Comparison of ENCODE assay signal across 10 cellular contexts in the genomic region with DNA sequence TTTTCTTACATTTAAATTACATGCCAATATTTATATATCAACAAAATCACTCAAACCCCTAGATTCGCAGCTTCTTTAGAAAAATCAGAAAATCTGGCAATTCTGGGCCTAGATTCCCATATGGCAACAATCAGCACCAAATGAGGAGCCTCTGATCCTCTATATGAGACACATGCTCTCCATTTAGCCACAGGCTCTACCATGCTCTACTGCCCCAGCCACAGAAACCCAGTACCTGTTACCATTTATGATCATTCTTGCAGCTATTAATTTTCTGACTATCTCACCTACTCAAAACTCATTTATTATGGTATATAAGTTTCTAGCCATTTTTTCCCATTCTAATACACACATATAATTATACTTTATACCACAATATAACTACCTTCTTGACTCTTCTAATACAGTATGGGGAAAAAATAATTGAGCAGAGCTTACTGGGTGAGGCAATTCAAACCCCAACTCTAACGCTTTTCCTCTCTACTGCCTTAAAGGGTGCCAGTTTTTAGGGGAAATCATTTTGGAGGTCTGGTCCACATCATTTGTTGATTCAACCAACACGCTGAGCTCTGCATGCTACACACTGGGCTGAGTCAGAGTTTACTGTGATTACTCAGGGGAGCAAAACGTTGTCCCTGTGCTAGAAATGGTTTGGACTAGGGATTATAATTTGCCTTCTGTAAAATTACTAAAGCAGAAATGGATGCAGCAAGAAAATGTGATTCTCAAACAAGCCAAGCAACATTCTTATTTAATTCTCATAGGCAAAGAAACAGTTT. TPM values are rescaled to one million over a fixed set of nuclear protein-coding genes. Genes with fewer than 3 reads are reported as not detected.
A peak's percentile ranks its signal among the peaks of the same experiment; 100 is the strongest.
DNase-seq lines count a peak whose midpoint lies in the region; ATAC-seq and TF ChIP-seq lines count a peak whose summit lies in the region.
"Had no signal": no experiment of that assay in that cellular context is flagged by ENCODE, and none has a peak within 500 bp of the region (broad histone marks: within the 10 kb centered on the region; RNA-seq: fewer than 3 reads in every experiment).

No MANE protein-coding gene starts in this region.

- intact Hi-C loops in Right ventricle myocardium inferior (cut with DNase I): no loop called here
- intact Hi-C loops in cardiac septum (cut with DNase I): loop anchor here (5.0 kb wide), 1 partner anchor 53 kb away; no protein-coding TSS in a partner anchor
- intact Hi-C loops in lower lobe of right lung (cut with DNase I): no loop called here

- H3K9me3 ChIP-seq in lower lobe of right lung: no peaks in the 10 kb centered on the region

- H3K27ac ChIP-seq in lower lobe of right lung: peak overlapping the region; percentile 67

- TF ChIP-seq CTCF in cardiac fibroblast (IDR thresholded peaks at IDR 0.05; ENCODE audit: low read depth, low read length) (no peak), lower lobe of right lung (IDR thresholded peaks at IDR 0.05) (no peak)

- H3K36me3 ChIP-seq in lower lobe of right lung: no peaks in the 10 kb centered on the region

- DNase-seq in Right ventricle myocardium inferior (ENCODE audit: missing footprints): no peak
- DNase-seq in cardiac septum (ENCODE audit: low spot score): no peak
- DNase-seq in cardiac fibroblast (ENCODE audit: low read depth in 2 of 2): peak; percentile 63 to 79
- DNase-seq in lower lobe of right lung: no peak
- no peak for DNase-seq in GM19238 (ENCODE audit: insufficient read length, low spot score)
- no peak for DNase-seq in activated effector memory CD4-positive, alpha-beta T cell treated with anti-CD3 and anti-CD28 coated beads, Interleukin-2, amount 50 U/mL, for 16 hours
- no peak for DNase-seq in activated CD4-positive, CD25-positive, alpha-beta regulatory T cell treated with anti-CD3 and anti-CD28 coated beads, Interleukin-2, amount 50 U/mL, for 72 hours
- DNase-seq: 8988T, erythroblast had no signal

- no peaks in the 10 kb centered on the region for H3K27me3 ChIP-seq in lower lobe of right lung (ENCODE audit: low read depth)

- peaks cover 82% of the 10 kb centered on the region for H3K4me1 ChIP-seq in lower lobe of right lung

- ATAC-seq in Right ventricle myocardium inferior (peak; percentile 49), lower lobe of right lung (peak in 1 of 2 donors; percentile 10), GM21737 (IDR thresholded peaks at IDR 0.05; ENCODE audit: unreplicated experiment) (no peak)

- no peak overlapping the region for H3K4me3 ChIP-seq in cardiac fibroblast (replicated peaks in 1 of 2; ENCODE audit: low read depth in 2 of 2, low read length in 2 of 2)
- no peak overlapping the region for H3K4me3 ChIP-seq in lower lobe of right lung

RNA-seq across cellular contexts. Expression of a gene that starts 11.6 kb away (rescaled TPM):
- total RNA-seq in Right ventricle myocardium inferior: 273 TPM
- total RNA-seq in cardiac septum: 334 TPM
- 178 TPM for total RNA-seq in lower lobe of right lung

Comparison
In these comparisons a context has a peak if more than half of its experiments do, and no peak if none do; other contexts are left out.
1. DNase-seq: peak in cardiac fibroblast (2 of 2); none in Right ventricle myocardium inferior (single experiment), cardiac septum (single experiment), lower lobe of right lung (single experiment), GM19238 (single experiment), activated effector memory CD4-positive, alpha-beta T cell treated with anti-CD3 and anti-CD28 coated beads, Interleukin-2, amount 50 U/mL, for 16 hours (single experiment) and activated CD4-positive, CD25-positive, alpha-beta regulatory T cell treated with anti-CD3 and anti-CD28 coated beads, Interleukin-2, amount 50 U/mL, for 72 hours (single experiment).